14 cellular contexts compared by ENCODE assay signal in genomic region chr1:184418955-184419733, GRCh38. TPM values are rescaled to one million over a fixed set of nuclear protein-coding genes. Genes with fewer than 3 reads are reported as not detected.
DNase-seq lines count a peak whose midpoint lies in the region; ATAC-seq and TF ChIP-seq lines count a peak whose summit lies in the region.
"Had no signal": no experiment of that assay in that cellular context is flagged by ENCODE, and none has a peak within 500 bp of the region (broad histone marks: within the 10 kb centered on the region; RNA-seq: fewer than 3 reads in every experiment).

No MANE protein-coding gene starts in this region.

- peak in 1 of 4 donors; percentile 3 for ATAC-seq in psoas muscle
- no peak for ATAC-seq in GM18519 (IDR thresholded peaks at IDR 0.05; ENCODE audit: low FRiP score, unreplicated experiment)
- ATAC-seq in HG03565 (IDR thresholded peaks at IDR 0.05; ENCODE audit: unreplicated experiment) = no peak
- ATAC-seq: HCT116 had no signal

- DNase-seq in Daoy (ENCODE audit: low read depth) (peak; percentile 11), NCI-H1048 (lab: John Stamatoyannopoulos, UW) (peak; percentile 72), epithelial cell of esophagus (ENCODE audit: low read depth) (peak; percentile 88), psoas muscle (no peak), HUDEP-2 (lab: John Stamatoyannopoulos, UW; ENCODE audit: unreplicated experiment in 76 of 76) (no peak)
- no peak for DNase-seq in activated CD8-positive, alpha-beta memory T cell treated with anti-CD3 and anti-CD28 coated beads for 24 hours
- DNase-seq: activated CD4-positive, alpha-beta T cell treated with anti-CD3 and anti-CD28 coated beads for 1 hour; kidney; NCI-H510A; small intestine had no signal

- no peaks in the 10 kb centered on the region for H3K9me3 ChIP-seq in psoas muscle

- H3K36me3 ChIP-seq in psoas muscle (ENCODE audit: insufficient read depth in 1 of 2, low read depth in 1 of 2) = no peaks in the 10 kb centered on the region
- H3K36me3 ChIP-seq: cardiac muscle cell had no signal

- no peaks in the 10 kb centered on the region for H3K27me3 ChIP-seq in psoas muscle (ENCODE audit: insufficient read depth in 3 of 3, low read length in 2 of 3)
- H3K27me3 ChIP-seq: cardiac muscle cell had no signal

- no peak overlapping the region for H3K4me3 ChIP-seq in epithelial cell of esophagus (ENCODE audit: low read length)
- H3K4me3 ChIP-seq in psoas muscle = no peak overlapping the region
- H3K4me3 ChIP-seq: cardiac muscle cell had no signal

- WGBS in psoas muscle, 3 donors = 44 to 67% (median 51%) methylated on average over 6 of the region's 6 CpGs

- intact Hi-C loops in psoas muscle (cut with DNase I) = no loop called here

- peak overlapping the region; percentile 68 for H3K27ac ChIP-seq in psoas muscle
- H3K27ac ChIP-seq: cardiac muscle cell had no signal

- no peak for TF ChIP-seq CTCF in epithelial cell of esophagus (IDR thresholded peaks at IDR 0.05; ENCODE audit: insufficient read depth, low read depth, low read length, missing control alignments)
- no peak for TF ChIP-seq CTCF in psoas muscle (IDR thresholded peaks at IDR 0.05)

- peaks cover 82% of the 10 kb centered on the region for H3K4me1 ChIP-seq in psoas muscle

RNA-seq across cellular contexts. Expression of gene C1orf21, which starts 32.3 kb away (rescaled TPM):
- total RNA-seq in Daoy (2014; rRNA removed; shearing (Covaris generic)) = 5.5 and 17.8 TPM in 2 replicates
- total RNA-seq in psoas muscle = 100 to 1,000 TPM; 103 to 184 (median 149) TPM
- 100 to 1,000 TPM in 2 of 3 donors, 10 to 100 TPM in 1; 55.5 to 216 (median 185) TPM for polyA plus RNA-seq in psoas muscle

Comparison
In these comparisons a context has a peak if more than half of its experiments do, and no peak if none do; other contexts are left out.
1. DNase-seq: peak in Daoy (single experiment), NCI-H1048 (single experiment) and epithelial cell of esophagus (single experiment); none in psoas muscle (0 of 2), HUDEP-2 (0 of 76) and activated CD8-positive, alpha-beta memory T cell treated with anti-CD3 and anti-CD28 coated beads for 24 hours (single experiment).